Comparison of ENCODE assay signal across 1 cellular context in the genomic region with DNA sequence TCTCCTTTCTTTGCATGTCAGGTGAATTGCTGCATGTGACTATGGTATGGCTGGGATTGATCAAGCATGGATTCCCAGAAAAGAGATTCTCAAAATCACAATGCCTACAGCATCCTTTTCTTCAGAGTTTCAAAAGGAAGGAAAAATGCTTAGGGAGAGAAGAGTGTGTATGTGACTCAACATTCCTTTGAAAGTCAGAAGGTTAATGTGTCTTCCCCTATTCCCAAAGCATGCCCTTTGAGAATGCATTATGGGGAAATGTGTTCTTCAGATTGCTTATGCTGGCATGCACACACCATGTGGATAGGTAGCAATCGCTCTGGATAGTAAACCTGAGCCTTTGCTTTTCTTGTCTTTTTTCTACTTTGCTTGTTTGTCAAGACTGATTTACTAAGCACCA.
TF ChIP-seq lines count a peak whose summit lies in the region.

No MANE protein-coding gene starts in this region.

TF ChIP-seq in GM23338, 12 proteins besides CTCF, POLR2A, EP300 and RAD21 (continued from another document):
- TF ChIP-seq, protein P1, sequence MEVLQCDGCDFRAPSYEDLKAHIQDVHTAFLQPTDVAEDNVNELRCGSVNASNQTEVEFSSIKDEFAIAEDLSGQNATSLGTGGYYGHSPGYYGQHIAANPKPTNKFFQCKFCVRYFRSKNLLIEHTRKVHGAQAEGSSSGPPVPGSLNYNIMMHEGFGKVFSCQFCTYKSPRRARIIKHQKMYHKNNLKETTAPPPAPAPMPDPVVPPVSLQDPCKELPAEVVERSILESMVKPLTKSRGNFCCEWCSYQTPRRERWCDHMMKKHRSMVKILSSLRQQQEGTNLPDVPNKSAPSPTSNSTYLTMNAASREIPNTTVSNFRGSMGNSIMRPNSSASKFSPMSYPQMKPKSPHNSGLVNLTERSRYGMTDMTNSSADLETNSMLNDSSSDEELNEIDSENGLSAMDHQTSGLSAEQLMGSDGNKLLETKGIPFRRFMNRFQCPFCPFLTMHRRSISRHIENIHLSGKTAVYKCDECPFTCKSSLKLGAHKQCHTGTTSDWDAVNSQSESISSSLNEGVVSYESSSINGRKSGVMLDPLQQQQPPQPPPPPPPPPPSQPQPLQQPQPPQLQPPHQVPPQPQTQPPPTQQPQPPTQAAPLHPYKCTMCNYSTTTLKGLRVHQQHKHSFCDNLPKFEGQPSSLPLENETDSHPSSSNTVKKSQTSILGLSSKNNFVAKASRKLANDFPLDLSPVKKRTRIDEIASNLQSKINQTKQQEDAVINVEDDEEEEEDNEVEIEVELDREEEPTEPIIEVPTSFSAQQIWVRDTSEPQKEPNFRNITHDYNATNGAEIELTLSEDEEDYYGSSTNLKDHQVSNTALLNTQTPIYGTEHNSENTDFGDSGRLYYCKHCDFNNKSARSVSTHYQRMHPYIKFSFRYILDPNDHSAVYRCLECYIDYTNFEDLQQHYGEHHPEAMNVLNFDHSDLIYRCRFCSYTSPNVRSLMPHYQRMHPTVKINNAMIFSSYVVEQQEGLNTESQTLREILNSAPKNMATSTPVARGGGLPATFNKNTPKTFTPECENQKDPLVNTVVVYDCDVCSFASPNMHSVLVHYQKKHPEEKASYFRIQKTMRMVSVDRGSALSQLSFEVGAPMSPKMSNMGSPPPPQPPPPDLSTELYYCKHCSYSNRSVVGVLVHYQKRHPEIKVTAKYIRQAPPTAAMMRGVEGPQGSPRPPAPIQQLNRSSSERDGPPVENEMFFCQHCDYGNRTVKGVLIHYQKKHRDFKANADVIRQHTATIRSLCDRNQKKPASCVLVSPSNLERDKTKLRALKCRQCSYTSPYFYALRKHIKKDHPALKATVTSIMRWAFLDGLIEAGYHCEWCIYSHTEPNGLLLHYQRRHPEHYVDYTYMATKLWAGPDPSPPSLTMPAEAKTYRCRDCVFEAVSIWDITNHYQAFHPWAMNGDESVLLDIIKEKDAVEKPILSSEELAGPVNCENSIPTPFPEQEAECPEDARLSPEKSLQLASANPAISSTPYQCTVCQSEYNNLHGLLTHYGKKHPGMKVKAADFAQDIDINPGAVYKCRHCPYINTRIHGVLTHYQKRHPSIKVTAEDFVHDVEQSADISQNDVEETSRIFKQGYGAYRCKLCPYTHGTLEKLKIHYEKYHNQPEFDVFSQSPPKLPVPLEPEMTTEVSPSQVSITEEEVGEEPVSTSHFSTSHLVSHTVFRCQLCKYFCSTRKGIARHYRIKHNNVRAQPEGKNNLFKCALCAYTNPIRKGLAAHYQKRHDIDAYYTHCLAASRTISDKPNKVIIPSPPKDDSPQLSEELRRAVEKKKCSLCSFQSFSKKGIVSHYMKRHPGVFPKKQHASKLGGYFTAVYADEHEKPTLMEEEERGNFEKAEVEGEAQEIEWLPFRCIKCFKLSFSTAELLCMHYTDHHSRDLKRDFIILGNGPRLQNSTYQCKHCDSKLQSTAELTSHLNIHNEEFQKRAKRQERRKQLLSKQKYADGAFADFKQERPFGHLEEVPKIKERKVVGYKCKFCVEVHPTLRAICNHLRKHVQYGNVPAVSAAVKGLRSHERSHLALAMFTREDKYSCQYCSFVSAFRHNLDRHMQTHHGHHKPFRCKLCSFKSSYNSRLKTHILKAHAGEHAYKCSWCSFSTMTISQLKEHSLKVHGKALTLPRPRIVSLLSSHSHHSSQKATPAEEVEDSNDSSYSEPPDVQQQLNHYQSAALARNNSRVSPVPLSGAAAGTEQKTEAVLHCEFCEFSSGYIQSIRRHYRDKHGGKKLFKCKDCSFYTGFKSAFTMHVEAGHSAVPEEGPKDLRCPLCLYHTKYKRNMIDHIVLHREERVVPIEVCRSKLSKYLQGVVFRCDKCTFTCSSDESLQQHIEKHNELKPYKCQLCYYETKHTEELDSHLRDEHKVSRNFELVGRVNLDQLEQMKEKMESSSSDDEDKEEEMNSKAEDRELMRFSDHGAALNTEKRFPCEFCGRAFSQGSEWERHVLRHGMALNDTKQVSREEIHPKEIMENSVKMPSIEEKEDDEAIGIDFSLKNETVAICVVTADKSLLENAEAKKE (CRISPR knock-in tag; IDR thresholded peaks at IDR 0.05), result no peak
